Comparison of ENCODE assay signal across 22 cellular contexts in genomic region chr7:70479153-70480021, GRCh38.
"Had no signal": no experiment of that assay in that cellular context is flagged by ENCODE, and none has a peak within 500 bp of the region (broad histone marks: within the 10 kb centered on the region; RNA-seq: fewer than 3 reads in every experiment).

No MANE protein-coding gene starts in this region.

- H3K27me3 Mint-ChIP-seq: IgD-negative memory B cell had no signal

- DNase-seq: Kasumi-1, MM.1S, NCI-H1092 treated with DMSO at 0.1 percent for 48 hours, NCI-H1436, NCI-H2029, NCI-H2081 treated with DMSO at 0.1 percent for 48 hours, NCI-H2171, NCI-H226, NCI-H446, NCI-H510A, NCI-H524 treated with DMSO at 0.1 percent for 48 hours, NCI-H69, NCI-H774, SHP77, SK-N-SH had no signal

- H3K27ac Mint-ChIP-seq: IgD-negative memory B cell had no signal

- H3K4me3 ChIP-seq: K562 had no signal

- H3K27ac ChIP-seq: HL-60, KMS-11, RWPE1 had no signal

- H3K9me3 ChIP-seq: SK-N-SH had no signal

- FAIRE-seq: HTR-8/SVneo, K562, RCC 7860 had no signal

- ATAC-seq: K562 had no signal
